ENCODE assay signal across 8 cellular contexts in genomic region chr19:4343845-4344713, GRCh38. TPM values are rescaled to one million over a fixed set of nuclear protein-coding genes. Genes with fewer than 3 reads are reported as not detected.
DNase-seq lines count a peak whose midpoint lies in the region; ATAC-seq and TF ChIP-seq lines count a peak whose summit lies in the region.

No MANE protein-coding gene starts in this region.

- TF ChIP-seq CTCF in GM13976 (IDR thresholded peaks at IDR 0.05; ENCODE audit: borderline replicate concordance, control extremely low read depth, extremely low read depth, insufficient read depth, missing control alignments), result no peak
- no peak for TF ChIP-seq CTCF in RWPE2 (IDR thresholded peaks at IDR 0.05; ENCODE audit: poor library complexity, severe bottlenecking)
- TF ChIP-seq CTCF in fibroblast of pulmonary artery (IDR thresholded peaks at IDR 0.05; ENCODE audit: low read length, missing control alignments), result no peak
- no peak for TF ChIP-seq CTCF in sigmoid colon (IDR thresholded peaks at IDR 0.05)

- no peaks in the 10 kb centered on the region for H3K27me3 ChIP-seq in RWPE2 (ENCODE audit: insufficient read depth, poor library complexity, severe bottlenecking)
- H3K27me3 ChIP-seq in sigmoid colon, result no peaks in the 10 kb centered on the region

- ATAC-seq in RWPE2 (ENCODE audit: low read depth) (no peak), HG02973 (IDR thresholded peaks at IDR 0.05; ENCODE audit: unreplicated experiment) (no peak)

- intact Hi-C loops in sigmoid colon (cut with DNase I), result loop anchor here (2.0 to 5.0 kb wide), 2 partner anchors 57 to 97 kb away; partner anchors contain the start of genes SH3GL1 and YJU2

- TF ChIP-seq POLR2A in sigmoid colon (IDR thresholded peaks at IDR 0.05), result no peak

- in situ Hi-C loops in GM13976 (cut with MboI; ENCODE audit: low sequenced_read_pairs, unreplicated experiment), result no loop called here

- no peaks in the 10 kb centered on the region for H3K4me1 ChIP-seq in RWPE2 (ENCODE audit: insufficient read depth, poor library complexity, severe bottlenecking)
- peaks cover 0 to 13% (median 12%) of the 10 kb centered on the region in 4 donors for H3K4me1 ChIP-seq in sigmoid colon

- H3K27ac ChIP-seq in RWPE2 (ENCODE audit: poor library complexity, severe bottlenecking) (peak overlapping the region; percentile 56), sigmoid colon (peak overlapping the region; percentile 95 to 99 (median 96))

- H3K9me3 ChIP-seq in RWPE2 (ENCODE audit: severe bottlenecking) (no peaks in the 10 kb centered on the region), sigmoid colon (no peaks in the 10 kb centered on the region)

- WGBS in sigmoid colon, 2 donors, result 17 to 27% methylated on average over 45 of the region's 45 CpGs

- H3K36me3 ChIP-seq in RWPE2 (ENCODE audit: low read depth) (no peaks in the 10 kb centered on the region), sigmoid colon (peaks cover 0 to 25% (median 2%) of the 10 kb centered on the region in 4 donors)

- TF ChIP-seq EP300 in sigmoid colon (IDR thresholded peaks at IDR 0.05), result no peak

- DNase-seq in GM13976 (ENCODE audit: low spot score), result peak; percentile 39
- DNase-seq in RWPE2 (ENCODE audit: low spot score), result no peak
- no peak for DNase-seq in fibroblast of pulmonary artery (ENCODE audit: low read depth)
- DNase-seq in sigmoid colon, result peak; percentile 74
- DNase-seq in HPDE6-E6E7 (ENCODE audit: extremely low spot score), result no peak
- no peak for DNase-seq in NCI-H1105 (lab: John Stamatoyannopoulos, UW)
- DNase-seq in islet precursor cell, result no peak

- H3K4me3 ChIP-seq in RWPE2 (ENCODE audit: severe bottlenecking), result peak overlapping the region; percentile 49
- H3K4me3 ChIP-seq in fibroblast of pulmonary artery (replicated peaks; ENCODE audit: low read depth, low read length), result peak overlapping the region; percentile 74
- H3K4me3 ChIP-seq in sigmoid colon, result peak overlapping the region; percentile 64 to 90 (median 82)

RNA-seq across cellular contexts. Expression of gene MPND, which starts 0.7 kb away (rescaled TPM):
- total RNA-seq in sigmoid colon, result 10 to 100 TPM in 1 of 4 donors, 1 to 10 TPM in 3; 8.6 to 13.3 (median 9.3) TPM
- 10 to 100 TPM; 38.2 to 65.2 (median 60.1) TPM for polyA plus RNA-seq in sigmoid colon

RNA-seq across cellular contexts. Expression of gene STAP2, which starts 5.5 kb away (rescaled TPM):
- total RNA-seq in sigmoid colon, result 1 to 10 TPM in 3 of 4 donors, under 1 TPM in 1; 0.99 to 5.5 (median 2.7) TPM
- polyA plus RNA-seq in sigmoid colon, result 100 to 1,000 TPM; 146 to 313 (median 199) TPM

RNA-seq across cellular contexts. Expression of gene FSD1, which starts 39.7 kb away (rescaled TPM):
- total RNA-seq in sigmoid colon, result 1 to 10 TPM in 2 of 4 donors, not detected in 2; 1.1 to 1.5 TPM
- polyA plus RNA-seq in sigmoid colon, result 1 to 10 TPM in 2 of 3 donors, not detected in 1; 1.6 to 2.6 TPM

RNA-seq across cellular contexts. Expression of gene TMIGD2, which starts 41.9 kb away (rescaled TPM):
- total RNA-seq in sigmoid colon, result not detected
- 1 to 10 TPM in 1 of 3 donors, under 1 TPM in 1, not detected in 1; 0.60 to 6.3 TPM for polyA plus RNA-seq in sigmoid colon

RNA-seq across cellular contexts. Expression of gene SH3GL1, which starts 56.3 kb away (rescaled TPM):
- total RNA-seq in sigmoid colon, result 10 to 100 TPM; 28.5 to 33.9 (median 32.2) TPM
- 10 to 100 TPM; 37.9 to 47.4 (median 45.0) TPM for polyA plus RNA-seq in sigmoid colon

Comparison
In these comparisons a context has a peak if more than half of its experiments do, and no peak if none do; other contexts are left out.
1. DNase-seq: peak in GM13976 (single experiment) and sigmoid colon (single experiment); none in RWPE2 (single experiment), fibroblast of pulmonary artery (single experiment), HPDE6-E6E7 (single experiment), NCI-H1105 (single experiment) and islet precursor cell (single experiment).
2. Peak in every context shown above with its lines, with median percentiles within 50 percentile points of each other: H3K4me3 ChIP-seq.